In genomic region chr7:101248276-101248675, GRCh38 we compare ENCODE assay signal across 19 cellular contexts. TPM values are rescaled to one million over a fixed set of nuclear protein-coding genes. Genes with fewer than 3 reads are reported as not detected.
A peak's percentile ranks its signal among the peaks of the same experiment; 100 is the strongest.
DNase-seq lines count a peak whose midpoint lies in the region; ATAC-seq, FAIRE-seq and TF ChIP-seq lines count a peak whose summit lies in the region.
"Had no signal": no experiment of that assay in that cellular context is flagged by ENCODE, and none has a peak within 500 bp of the region (broad histone marks: within the 10 kb centered on the region; RNA-seq: fewer than 3 reads in every experiment).

No MANE protein-coding gene starts in this region.

- in situ Hi-C loops in SK-MEL-5 (cut with HindIII; ENCODE audit: low pct_unique_long_range_greater_than_20kb, low sequenced_read_pairs): no loop called here

- H3K4ac ChIP-seq in H9 (ENCODE audit: low read depth, low read length): no peak overlapping the region

- H2BK15ac ChIP-seq in H9 (ENCODE audit: low read depth, low read length): no peak overlapping the region

- H3K56ac ChIP-seq in H9 (ENCODE audit: insufficient read length, low read depth, low read length): no peak overlapping the region

- H3K27ac Mint-ChIP-seq in H9: peak overlapping the region in 1 of 3 experiments; percentile 35; a peak in 1 of 7 replicates
- no peak overlapping the region for H3K27ac Mint-ChIP-seq in endodermal cell

- H3K36me3 ChIP-seq in endodermal cell (ENCODE audit: control insufficient read depth, insufficient read depth, low read length): peaks cover 15% of the 10 kb centered on the region

- TF ChIP-seq CTCF in H9 (conservative IDR thresholded peaks at IDR 0.05) (peak; percentile 38; the same call in 2 of the 3 replicates), endodermal cell (conservative IDR thresholded peaks at IDR 0.05) (peak; percentile 43)

- peaks cover 8% of the 10 kb centered on the region for H3K79me1 ChIP-seq in H9 (ENCODE audit: insufficient read depth, low read depth, low read length, poor library complexity, severe bottlenecking)

- no peak overlapping the region for H2AK5ac ChIP-seq in H9 (ENCODE audit: insufficient read length, low read length)

- H4K91ac ChIP-seq in H9 (ENCODE audit: insufficient read length, low read depth, low read length): no peak overlapping the region

- H3K23me2 ChIP-seq in H9 (ENCODE audit: insufficient read length, low read depth, low read length, poor library complexity, severe bottlenecking): peaks cover 17% of the 10 kb centered on the region

- no peaks in the 10 kb centered on the region; the same call in 1 of the 2 replicates for H3K27me3 Mint-ChIP-seq in H9 (ENCODE audit: low read depth)
- peaks cover 1% of the 10 kb centered on the region for H3K27me3 Mint-ChIP-seq in endodermal cell (ENCODE audit: insufficient read depth)

- no peak overlapping the region for H3K23ac ChIP-seq in H9 (ENCODE audit: insufficient read length, low read depth, low read length)

- H3K27ac ChIP-seq in H9 (ENCODE audit: insufficient read length, low read depth, low read length) (no peak overlapping the region), endodermal cell (ENCODE audit: low read depth, low read length) (no peak overlapping the region)
- H3K27ac ChIP-seq: BLaER1 treated with 17β-estradiol and CSF1 and Interleukin-3, amounts not matched to agents 10 nM and 100 nM; PC-9; SJSA1 had no signal

- H3K9me3 Mint-ChIP-seq in H9 (no peaks in the 10 kb centered on the region), endodermal cell (no peaks in the 10 kb centered on the region)
- H3K9me3 Mint-ChIP-seq: CD8-positive, alpha-beta memory T cell had no signal

- H2AFZ ChIP-seq in H9 (ENCODE audit: low read length): no peak overlapping the region
- H2AFZ ChIP-seq: PC-9 had no signal

- no peak for FAIRE-seq in urothelium cell line (lab: Jason Lieb, UNC)

- no peak overlapping the region for H3K18ac ChIP-seq in H9 (ENCODE audit: insufficient read length, low read depth, low read length)

- WGBS in H9 (ENCODE audit: extremely low coverage, insufficient read length, low lambda C conversion rate): no CpG with 5 or more reads among the region's 5 CpGs
- WGBS in endodermal cell (ENCODE audit: insufficient coverage in 1 of 2, insufficient read length in 1 of 2), 2 experiments: 96 to 97% methylated on average over 3 to 5 of the region's 5 CpGs

- H4K8ac ChIP-seq in H9 (replicated peaks; ENCODE audit: insufficient read length, low read depth, low read length): no peak overlapping the region

- H2BK120ac ChIP-seq in H9 (ENCODE audit: low read depth, low read length, poor library complexity, severe bottlenecking): no peak overlapping the region

- H3T11ph ChIP-seq in H9 (ENCODE audit: low read length): no peak overlapping the region

- H4K20me1 ChIP-seq in H9 (ENCODE audit: control insufficient read depth, insufficient read depth, insufficient read length): peaks cover 4% of the 10 kb centered on the region

- H4K5ac ChIP-seq in H9 (ENCODE audit: insufficient read length, low read depth, low read length): no peak overlapping the region

- H3K14ac ChIP-seq in H9 (ENCODE audit: insufficient read depth, low read length): no peak overlapping the region

- H3K4me3 Mint-ChIP-seq in H9 (no peak overlapping the region), endodermal cell (no peak overlapping the region)

- no peak overlapping the region for H3K9ac ChIP-seq in H9 (ENCODE audit: extremely low read depth, insufficient read length, low read length)
- no peak overlapping the region for H3K9ac ChIP-seq in endodermal cell (ENCODE audit: extremely low read depth, low read length, poor library complexity, severe bottlenecking)

- no peak overlapping the region for H2BK12ac ChIP-seq in H9 (ENCODE audit: insufficient read length, low read depth, low read length)

- H3K79me2 ChIP-seq in H9 (ENCODE audit: insufficient read depth, low read length): peaks cover 10% of the 10 kb centered on the region; the same call in 1 of the 2 replicates

- no peak for ATAC-seq in GM18873 (IDR thresholded peaks at IDR 0.05; ENCODE audit: low FRiP score, unreplicated experiment)

- no peak overlapping the region for H2BK20ac ChIP-seq in H9 (ENCODE audit: low read depth, low read length, poor library complexity, severe bottlenecking)

- no peak overlapping the region for H3K4me2 ChIP-seq in H9 (ENCODE audit: insufficient read depth, insufficient read length, low read length)
- H3K4me2 ChIP-seq: PC-9 had no signal

- H3K4me3 ChIP-seq in endodermal cell (ENCODE audit: low read length): no peak overlapping the region
- H3K4me3 ChIP-seq: BLaER1 treated with 17β-estradiol and CSF1 and Interleukin-3, amounts not matched to agents 10 nM and 100 nM; PC-9; SJSA1 had no signal

- no peak overlapping the region for H2BK5ac ChIP-seq in H9 (ENCODE audit: insufficient read length, low read length)

- H3K4me1 ChIP-seq in H9 (ENCODE audit: insufficient read depth, low read length): peaks cover 3% of the 10 kb centered on the region; the same call in 1 of the 2 replicates
- peaks cover 5% of the 10 kb centered on the region for H3K4me1 ChIP-seq in endodermal cell (ENCODE audit: control insufficient read depth, insufficient read depth, low read length)

- intact Hi-C loops in posterior vena cava (cut with DNase I): no loop called here

- H3K27me3 ChIP-seq in H9 (ENCODE audit: insufficient read depth, low read length) (no peaks in the 10 kb centered on the region), endodermal cell (ENCODE audit: control insufficient read depth, insufficient read depth, low read length, poor library complexity, severe bottlenecking) (no peaks in the 10 kb centered on the region)
- H3K27me3 ChIP-seq: BLaER1 treated with 17β-estradiol and CSF1 and Interleukin-3, amounts not matched to agents 10 nM and 100 nM; SJSA1 had no signal

- peak; percentile 27 for DNase-seq in DMS114 treated with DMSO at 0.1 percent for 48 hours (lab: John Stamatoyannopoulos, UW; ENCODE audit: unreplicated experiment)
- DNase-seq in H9: no peak
- peak; percentile 43 for DNase-seq in SK-MEL-5 (ENCODE audit: low read depth, low spot score)
- DNase-seq in endodermal cell: no peak
- DNase-seq in posterior vena cava (ENCODE audit: low spot score): no peak
- DNase-seq in urothelium cell line (ENCODE audit: low spot score): no peak
- DNase-seq in NOMO-1 treated with dmso at 0.1 percent for 144 hours (lab: John Stamatoyannopoulos, UW; ENCODE audit: unreplicated experiment): no peak
- DNase-seq: CD8-positive, alpha-beta memory T cell; DMS79 treated with DMSO at 0.1 percent for 48 hours; HCEC 1CT; NCI-H1105 treated with DMSO at 0.1 percent for 48 hours; NCI-H1694; NCI-H226; NCI-H524; PC-9 had no signal

- H3K9me3 ChIP-seq in H9 (ENCODE audit: control insufficient read depth, low read depth, low read length): no peaks in the 10 kb centered on the region
- no peaks in the 10 kb centered on the region for H3K9me3 ChIP-seq in endodermal cell (ENCODE audit: control insufficient read depth, low read length)
- H3K9me3 ChIP-seq: BLaER1 treated with 17β-estradiol and CSF1 and Interleukin-3, amounts not matched to agents 10 nM and 100 nM; SJSA1 had no signal

- H3K36me3 Mint-ChIP-seq in H9 (ENCODE audit: insufficient read depth in 1 of 3, low read depth in 3 of 3): peaks cover 8 to 39% (median 29%) of the 10 kb centered on the region in 3 experiments
- H3K36me3 Mint-ChIP-seq in endodermal cell (ENCODE audit: low read depth): peaks cover 26% of the 10 kb centered on the region

- peaks cover 25 to 31% of the 10 kb centered on the region in 2 experiments for H3K4me1 Mint-ChIP-seq in H9
- H3K4me1 Mint-ChIP-seq in endodermal cell: peaks cover 14% of the 10 kb centered on the region

RNA-seq across cellular contexts. Expression of gene FIS1, which starts 3.4 kb away (rescaled TPM):
- 121 and 124 TPM in 2 replicates for total RNA-seq in H9 (2021)
- total RNA-seq in SK-MEL-5 (2014; rRNA removed; shearing (Covaris generic)): 252 and 310 TPM in 2 replicates
- 332 and 485 TPM in 2 replicates for polyA plus RNA-seq in SK-MEL-5 (2015; cell fraction: cytosol; rRNA removed)
- 156 and 206 TPM in 2 replicates for polyA plus RNA-seq in SK-MEL-5 (2015; cell fraction: nucleus; rRNA removed)
- 100 to 1,000 TPM in 1 of 2 donors, 10 to 100 TPM in 1; 99.9 to 102 TPM for total RNA-seq in endodermal cell
- polyA plus RNA-seq in endodermal cell (2013, experiment 1 of 2): 102 TPM
- 99.9 TPM for polyA plus RNA-seq in endodermal cell (2013, experiment 2 of 2)
- total RNA-seq in posterior vena cava: 100 to 1,000 TPM; 166 to 181 TPM

RNA-seq across cellular contexts. Expression of gene CLDN15, which starts 10.7 kb away (rescaled TPM):
- total RNA-seq in H9 (2021): 9.7 and 11.4 TPM in 2 replicates
- total RNA-seq in SK-MEL-5 (2014; rRNA removed; shearing (Covaris generic)): 8.4 and 9.2 TPM in 2 replicates
- polyA plus RNA-seq in SK-MEL-5 (2015; cell fraction: cytosol; rRNA removed): 15.0 and 26.3 TPM in 2 replicates
- 164 and 165 TPM in 2 replicates for polyA plus RNA-seq in SK-MEL-5 (2015; cell fraction: nucleus; rRNA removed)
- 1 to 10 TPM; 6.0 to 7.1 TPM for total RNA-seq in endodermal cell
- 6.8 TPM for polyA plus RNA-seq in endodermal cell (2013, experiment 1 of 2)
- polyA plus RNA-seq in endodermal cell (2013, experiment 2 of 2): 5.3 TPM
- total RNA-seq in posterior vena cava: 1 to 10 TPM; 4.9 to 5.1 TPM

RNA-seq across cellular contexts. Expression of gene ZNHIT1, which starts 30.3 kb away (rescaled TPM):
- 52.7 and 53.4 TPM in 2 replicates for total RNA-seq in H9 (2021)
- total RNA-seq in SK-MEL-5 (2014; rRNA removed; shearing (Covaris generic)): 211 and 241 TPM in 2 replicates
- 120 and 185 TPM in 2 replicates for polyA plus RNA-seq in SK-MEL-5 (2015; cell fraction: cytosol; rRNA removed)
- 54.5 and 74.8 TPM in 2 replicates for polyA plus RNA-seq in SK-MEL-5 (2015; cell fraction: nucleus; rRNA removed)
- 10 to 100 TPM; 56.5 to 61.7 TPM for total RNA-seq in endodermal cell
- polyA plus RNA-seq in endodermal cell (2013, experiment 1 of 2): 60.0 TPM
- polyA plus RNA-seq in endodermal cell (2013, experiment 2 of 2): 62.1 TPM
- total RNA-seq in posterior vena cava: 10 to 100 TPM; 44.6 to 50.4 TPM

RNA-seq across cellular contexts. Expression of gene PLOD3, which starts 30.9 kb away (rescaled TPM):
- total RNA-seq in H9 (2021) (70.5 and 74.5 TPM in 2 replicates), endodermal cell (10 to 100 TPM; 53.9 to 65.5 TPM), posterior vena cava (10 to 100 TPM; 59.6 to 64.3 TPM)
- 275 and 325 TPM in 2 replicates for total RNA-seq in SK-MEL-5 (2014; rRNA removed; shearing (Covaris generic))
- 876 and 962 TPM in 2 replicates for polyA plus RNA-seq in SK-MEL-5 (2015; cell fraction: cytosol; rRNA removed)
- polyA plus RNA-seq in SK-MEL-5 (2015; cell fraction: nucleus; rRNA removed): 346 and 455 TPM in 2 replicates
- 45.3 TPM for polyA plus RNA-seq in endodermal cell (2013, experiment 1 of 2)
- polyA plus RNA-seq in endodermal cell (2013, experiment 2 of 2): 40.0 TPM

RNA-seq across cellular contexts. Expression of gene MOGAT3, which starts 47.4 kb away (rescaled TPM):
- total RNA-seq in H9 (2021): 0.11 and 0.15 TPM in 2 replicates
- not detected in 2 replicates for total RNA-seq in SK-MEL-5 (2014; rRNA removed; shearing (Covaris generic))
- not detected in 2 replicates for polyA plus RNA-seq in SK-MEL-5 (2015; cell fraction: cytosol; rRNA removed)
- polyA plus RNA-seq in SK-MEL-5 (2015; cell fraction: nucleus; rRNA removed): not detected in 2 replicates
- total RNA-seq in endodermal cell: 1 to 10 TPM in 1 of 2 donors, not detected in 1; 1.3 TPM
- polyA plus RNA-seq in endodermal cell (2013, experiment 1 of 2): not detected
- polyA plus RNA-seq in endodermal cell (2013, experiment 2 of 2): not detected
- total RNA-seq in posterior vena cava: not detected
- total RNA-seq: CD8-positive, alpha-beta memory T cell; LHCN-M2; PC-9; SJSA1 had no signal
- polyA plus RNA-seq: CD8-positive, alpha-beta memory T cell had no signal

Comparison
In these comparisons a context has a peak if more than half of its experiments do, and no peak if none do; other contexts are left out.
1. DNase-seq: peak in DMS114 treated with DMSO at 0.1 percent for 48 hours (single experiment) and SK-MEL-5 (single experiment); none in H9 (single experiment), endodermal cell (single experiment), posterior vena cava (single experiment), urothelium cell line (single experiment) and NOMO-1 treated with dmso at 0.1 percent for 144 hours (single experiment).